Comparison of ENCODE assay signal across 7 cellular contexts in genomic region chr7:94939393-94939792, GRCh38.
"Had no signal": no experiment of that assay in that cellular context is flagged by ENCODE, and none has a peak within 500 bp of the region (broad histone marks: within the 10 kb centered on the region; RNA-seq: fewer than 3 reads in every experiment).

No MANE protein-coding gene starts in this region.

- H3K4me3 ChIP-seq: GM23338 had no signal

- H2AFZ ChIP-seq: GM23338 had no signal

- ATAC-seq: GM23338 had no signal

- H3K27ac ChIP-seq: HL-60 had no signal

- DNase-seq: H9, HCEC 1CT, KG1 had no signal

- FAIRE-seq: H1, H54 had no signal

- H3K4me2 ChIP-seq: GM23338 had no signal
